18 cellular contexts compared by ENCODE assay signal in genomic region chr7:94325121-94325475, GRCh38.
DNase-seq lines count a peak whose midpoint lies in the region; ATAC-seq, FAIRE-seq and TF ChIP-seq lines count a peak whose summit lies in the region.
"Had no signal": no experiment of that assay in that cellular context is flagged by ENCODE, and none has a peak within 500 bp of the region (broad histone marks: within the 10 kb centered on the region; RNA-seq: fewer than 3 reads in every experiment).

No MANE protein-coding gene starts in this region.

- H2BK120ac ChIP-seq in H1 (replicated peaks; ENCODE audit: low read depth, low read length) = no peak overlapping the region

- H3K18ac ChIP-seq in H1 (ENCODE audit: extremely low read depth, low read length) = no peak overlapping the region

- H2BK15ac ChIP-seq in H1 (ENCODE audit: low read length) = no peak overlapping the region

- no peak overlapping the region for H4K8ac ChIP-seq in H1 (ENCODE audit: extremely low read depth, insufficient read depth, low read length)

- no peak overlapping the region for H3K4me3 ChIP-seq in H1 (ENCODE audit: extremely low read depth in 1 of 4, insufficient read depth in 2 of 4, low read depth in 3 of 4, low read length in 4 of 4)
- H3K4me3 ChIP-seq: SJSA1 had no signal

- no peak for TF ChIP-seq POLR2A in H1 (IDR thresholded peaks at IDR 0.05; ENCODE audit: control extremely low read depth in 1 of 2, low read depth in 2 of 2, low read length in 2 of 2)

- H3K9ac ChIP-seq in H1 (replicated peaks in 1 of 4; ENCODE audit: extremely low read depth in 1 of 4, low read depth in 3 of 4, low read length in 3 of 4) = no peak overlapping the region

- H2BK5ac ChIP-seq in H1 (ENCODE audit: low read depth, low read length) = no peak overlapping the region

- no peaks in the 10 kb centered on the region; a peak in 1 of 7 replicates for H3K4me1 ChIP-seq in H1 (replicated peaks in 1 of 4; ENCODE audit: control insufficient read depth in 3 of 4, insufficient read depth in 4 of 4, low read length in 3 of 4)
- H3K4me1 ChIP-seq: SJSA1 had no signal

- H4K20me1 ChIP-seq in H1 (replicated peaks in 1 of 2; ENCODE audit: control insufficient read depth in 1 of 2, insufficient read depth in 2 of 2, low read length in 2 of 2) = no peaks in the 10 kb centered on the region

- no peak overlapping the region for H4K91ac ChIP-seq in H1 (replicated peaks; ENCODE audit: insufficient read length, low read length)

- DNase-seq in AG08395 (ENCODE audit: low spot score) = peak; percentile 18
- peak; percentile 33 for DNase-seq in LHCN-M2 (ENCODE audit: low read depth)
- DNase-seq in H1 (ENCODE audit: low read depth in 1 of 2, low spot score in 2 of 2) = no peak
- no peak for DNase-seq in osteocyte (ENCODE audit: extremely low spot score, unreplicated experiment)
- DNase-seq in NCI-H526 (lab: John Stamatoyannopoulos, UW) = no peak
- DNase-seq in hepatic stellate cell (ENCODE audit: low spot score) = no peak
- DNase-seq: AML-193, COR-L47, H7, NCI-H1417 treated with DMSO at 0.1 percent for 48 hours, NCI-H1930, NCI-H774, PC-3 had no signal

- peak overlapping the region; percentile 5 for H3K4me3 Mint-ChIP-seq in osteocyte (ENCODE audit: unreplicated experiment)
- H3K4me3 Mint-ChIP-seq: CD14-positive monocyte had no signal

- no peaks in the 10 kb centered on the region for H3K27me3 Mint-ChIP-seq in osteocyte (ENCODE audit: unreplicated experiment)

- WGBS in H1 (ENCODE audit: extremely low coverage in 1 of 2, insufficient coverage in 1 of 2, insufficient read length in 1 of 2, insufficient replicate concordance in 2 of 2, low coverage in 1 of 2, low lambda C conversion rate in 2 of 2, missing lambda C conversion rate in 1 of 2), 2 experiments = 97% methylated on average over 3 of the region's 3 CpGs; no CpG with 5 or more reads in 1 of the 2 experiments

- POLR2A ChIA-PET in H1 (lab: Charles Lee; ENCODE audit: partially characterized antibody) = no interaction called here

- no peaks in the 10 kb centered on the region for H3K27me3 ChIP-seq in H1 (replicated peaks in 1 of 4; ENCODE audit: control insufficient read depth in 3 of 4, extremely low read depth in 1 of 4, insufficient read depth in 3 of 4, low read length in 3 of 4)
- H3K27me3 ChIP-seq: SJSA1 had no signal

- peaks cover 43% of the 10 kb centered on the region for H3K4me1 Mint-ChIP-seq in osteocyte (ENCODE audit: unreplicated experiment)
- H3K4me1 Mint-ChIP-seq: CD14-positive monocyte had no signal

- H3K4ac ChIP-seq in H1 (replicated peaks; ENCODE audit: insufficient read length, low read depth, low read length) = no peak overlapping the region

- no peaks in the 10 kb centered on the region for H3K23me2 ChIP-seq in H1 (ENCODE audit: low read depth, low read length)

- H3K36me3 Mint-ChIP-seq in osteocyte (ENCODE audit: unreplicated experiment) = peaks cover 6% of the 10 kb centered on the region
- H3K36me3 Mint-ChIP-seq: CD14-positive monocyte had no signal

- TF ChIP-seq CTCF in H1 (IDR thresholded peaks at IDR 0.05; ENCODE audit: control extremely low read depth in 1 of 3, insufficient read depth in 1 of 3, low read depth in 1 of 3, low read length in 3 of 3) (no peak), osteocyte (IDR thresholded peaks at IDR 0.05) (no peak)

- CTCF ChIA-PET in H1 (lab: Charles Lee; ENCODE audit: partially characterized antibody) = no interaction called here

- H3K79me2 ChIP-seq in H1 (ENCODE audit: control insufficient read depth in 1 of 2, insufficient read depth in 2 of 2, low read length in 2 of 2) = no peaks in the 10 kb centered on the region

- no peak overlapping the region for H2AK5ac ChIP-seq in H1 (ENCODE audit: low read depth, low read length)

- no peak for FAIRE-seq in H1 (lab: Jason Lieb, UNC)
- FAIRE-seq: GM19239 had no signal

- no peak overlapping the region for H2AFZ ChIP-seq in H1 (ENCODE audit: low read length)

- H3K27ac ChIP-seq in H1 (ENCODE audit: low read depth, low read length) = no peak overlapping the region
- H3K27ac ChIP-seq: RWPE1, SJSA1 had no signal

- H2BK12ac ChIP-seq in H1 (ENCODE audit: low read depth, low read length) = no peak overlapping the region

- TF ChIP-seq EP300 in H1 (IDR thresholded peaks at IDR 0.05; ENCODE audit: borderline replicate concordance in 1 of 2, low read depth in 2 of 2, low read length in 2 of 2) = no peak

- H3K56ac ChIP-seq in H1 (replicated peaks; ENCODE audit: insufficient read length, low read depth, low read length) = no peak overlapping the region

- peaks cover 6 to 14% of the 10 kb centered on the region in 2 experiments; a peak in 3 of 4 replicates for H3K9me3 ChIP-seq in H1 (ENCODE audit: insufficient read depth in 2 of 2, low read depth in 1 of 2, low read length in 1 of 2)
- H3K9me3 ChIP-seq: SJSA1 had no signal

- H3K36me3 ChIP-seq in H1 (ENCODE audit: control insufficient read depth in 2 of 4, insufficient read depth in 4 of 4, low read length in 3 of 4) = no peaks in the 10 kb centered on the region
- H3K36me3 ChIP-seq: SJSA1 had no signal

- H4K5ac ChIP-seq in H1 (ENCODE audit: insufficient read length, low read depth, low read length) = no peak overlapping the region

- no peak overlapping the region for H3K23ac ChIP-seq in H1 (ENCODE audit: insufficient read length)

- no peak overlapping the region for H3K14ac ChIP-seq in H1 (ENCODE audit: insufficient read length)

- peak overlapping the region; percentile 91 for H3K27ac Mint-ChIP-seq in osteocyte (ENCODE audit: unreplicated experiment)
- H3K27ac Mint-ChIP-seq: CD14-positive monocyte had no signal

- no peak for TF ChIP-seq RAD21 in H1 (IDR thresholded peaks at IDR 0.05 in 1 of 2, conservative IDR thresholded peaks at IDR 0.05 in 1 of 2; ENCODE audit: low read depth in 2 of 2, low read length in 2 of 2)

- H3K9me3 Mint-ChIP-seq in osteocyte (ENCODE audit: unreplicated experiment) = peaks cover 7% of the 10 kb centered on the region

- no peak overlapping the region for H3K4me2 ChIP-seq in H1 (ENCODE audit: insufficient read depth in 1 of 2, low read depth in 2 of 2, low read length in 2 of 2)

- ATAC-seq in GM18909 (IDR thresholded peaks at IDR 0.05; ENCODE audit: poor library complexity, unreplicated experiment) = no peak
- ATAC-seq: PC-3 had no signal

- no peak overlapping the region for H2BK20ac ChIP-seq in H1 (ENCODE audit: low read length)

- no peaks in the 10 kb centered on the region for H3K79me1 ChIP-seq in H1 (ENCODE audit: low read depth, low read length)

TF ChIP-seq in H1, 55 proteins besides CTCF, POLR2A, EP300 and RAD21:
- TF ChIP-seq USF2 (IDR thresholded peaks at IDR 0.05; ENCODE audit: low read length) (peak; percentile 20; the same call in 1 of the 2 replicates), E2F6 (IDR thresholded peaks at IDR 0.05) (no peak)

Comparison
In these comparisons a context has a peak if more than half of its experiments do, and no peak if none do; other contexts are left out.
1. DNase-seq: peak in AG08395 (single experiment) and LHCN-M2 (single experiment); none in H1 (0 of 2), osteocyte (single experiment), NCI-H526 (0 of 2) and hepatic stellate cell (single experiment).